8 cellular contexts compared by ENCODE assay signal in genomic region chr3:32106929-32107362, GRCh38. TPM values are rescaled to one million over a fixed set of nuclear protein-coding genes. Genes with fewer than 3 reads are reported as not detected.
DNase-seq lines count a peak whose midpoint lies in the region; ATAC-seq and TF ChIP-seq lines count a peak whose summit lies in the region.

No MANE protein-coding gene starts in this region.

- peak overlapping the region; percentile 69 for H3K27ac ChIP-seq in parathyroid adenoma

- peak; percentile 17 for ATAC-seq in HG03135 (IDR thresholded peaks at IDR 0.05; ENCODE audit: unreplicated experiment)
- ATAC-seq in activated B cell treated with CpG ODN at 0.5 μM for 24 hours (ENCODE audit: low read depth): no peak
- no peak for ATAC-seq in GM21529 (IDR thresholded peaks at IDR 0.05; ENCODE audit: unreplicated experiment)

- H3K9ac ChIP-seq in parathyroid adenoma: no peak overlapping the region

- H2AFZ ChIP-seq in parathyroid adenoma: peak overlapping the region; percentile 94

- peaks cover 6% of the 10 kb centered on the region for H3K36me3 Mint-ChIP-seq in activated B cell treated with CpG ODN at 0.5 μM for 24 hours (ENCODE audit: low read depth)

- H3K27me3 Mint-ChIP-seq in activated B cell treated with CpG ODN at 0.5 μM for 24 hours: no peaks in the 10 kb centered on the region

- H3K9me3 ChIP-seq in parathyroid adenoma (ENCODE audit: control insufficient read depth, low read length): no peaks in the 10 kb centered on the region

- CTCF ChIA-PET in activated B cell treated with CpG ODN at 0.5 μM for 24 hours (lab: Charles Lee): no interaction called here

- peaks cover 5% of the 10 kb centered on the region for H3K9me3 Mint-ChIP-seq in activated B cell treated with CpG ODN at 0.5 μM for 24 hours

- intact Hi-C loops in activated B cell treated with CpG ODN at 0.5 μM for 24 hours (cut with micrococcal nuclease): loop anchor here (1.0 to 10.0 kb wide), 6 partner anchors 7 to 1338 kb away; partner anchors contain the start of genes OSBPL10, STT3B, UBP1 and ZNF860

- no peaks in the 10 kb centered on the region for H3K36me3 ChIP-seq in parathyroid adenoma (ENCODE audit: control insufficient read depth, insufficient read depth, low read length)

- H3K4me3 ChIP-seq in GM12864 (ENCODE audit: low read depth, low read length) (peak overlapping the region; percentile 80), parathyroid adenoma (ENCODE audit: low read depth, low read length) (peak overlapping the region; percentile 69)

- POLR2A ChIA-PET in activated B cell treated with CpG ODN at 0.5 μM for 24 hours (lab: Charles Lee): interaction anchor here (0.8 to 1.2 kb wide), 2 partner anchors 138 to 575 kb away, joined by 3 to 4 read pairs; partner anchors contain the start of gene STT3B

- peaks cover 18% of the 10 kb centered on the region for H3K4me1 Mint-ChIP-seq in activated B cell treated with CpG ODN at 0.5 μM for 24 hours

- H3K27ac Mint-ChIP-seq in activated B cell treated with CpG ODN at 0.5 μM for 24 hours: peak overlapping the region; percentile 87

- TF ChIP-seq CTCF in GM12864 (IDR thresholded peaks at IDR 0.05; ENCODE audit: low read depth, low read length, missing control alignments) (no peak), activated B cell treated with CpG ODN at 0.5 μM for 24 hours (IDR thresholded peaks at IDR 0.05) (no peak), parathyroid adenoma (IDR thresholded peaks at IDR 0.05) (no peak)

- DNase-seq in GM12864 (ENCODE audit: low read depth): no peak
- DNase-seq in activated B cell treated with CpG ODN at 0.5 μM for 24 hours: no peak
- peak; percentile 27 for DNase-seq in globus pallidus (ENCODE audit: low spot score)
- DNase-seq in GOT3 (lab: John Stamatoyannopoulos, UW): no peak
- DNase-seq in inferior parietal cortex (ENCODE audit: extremely low spot score): no peak

- H3K4me2 ChIP-seq in parathyroid adenoma (ENCODE audit: low read length): peak overlapping the region; percentile 69

- peak overlapping the region; percentile 96 for H3K4me3 Mint-ChIP-seq in activated B cell treated with CpG ODN at 0.5 μM for 24 hours

- H3K4me1 ChIP-seq in parathyroid adenoma: peaks cover 33% of the 10 kb centered on the region

- peaks cover 15% of the 10 kb centered on the region for H3K79me2 ChIP-seq in parathyroid adenoma

- H3K27me3 ChIP-seq in parathyroid adenoma (ENCODE audit: control insufficient read depth, insufficient read depth, low read length): no peaks in the 10 kb centered on the region

RNA-seq across cellular contexts. Expression of gene GPD1L, which starts 0.5 kb away (rescaled TPM):
- 8.2 and 9.6 TPM in 2 replicates for total RNA-seq in activated B cell treated with CpG ODN at 0.5 μM for 24 hours
